Comparison of ENCODE assay signal across 1 cellular context in genomic region chr22:30637701-30638114, GRCh38.
TF ChIP-seq lines count a peak whose summit lies in the region.

No MANE protein-coding gene starts in this region.

TF ChIP-seq in endothelial cell of umbilical vein, 7 proteins besides CTCF, POLR2A, EP300 and RAD21:
- TF ChIP-seq GATA2 (IDR thresholded peaks at IDR 0.05; ENCODE audit: insufficient read depth, insufficient read length, low read depth, low read length) (peak; percentile 66), POLR2AphosphoS5 (IDR thresholded peaks at IDR 0.05; ENCODE audit: insufficient read depth, low read depth, low read length) (no peak)
